ENCODE assay signal across 8 cellular contexts in the genomic region with DNA sequence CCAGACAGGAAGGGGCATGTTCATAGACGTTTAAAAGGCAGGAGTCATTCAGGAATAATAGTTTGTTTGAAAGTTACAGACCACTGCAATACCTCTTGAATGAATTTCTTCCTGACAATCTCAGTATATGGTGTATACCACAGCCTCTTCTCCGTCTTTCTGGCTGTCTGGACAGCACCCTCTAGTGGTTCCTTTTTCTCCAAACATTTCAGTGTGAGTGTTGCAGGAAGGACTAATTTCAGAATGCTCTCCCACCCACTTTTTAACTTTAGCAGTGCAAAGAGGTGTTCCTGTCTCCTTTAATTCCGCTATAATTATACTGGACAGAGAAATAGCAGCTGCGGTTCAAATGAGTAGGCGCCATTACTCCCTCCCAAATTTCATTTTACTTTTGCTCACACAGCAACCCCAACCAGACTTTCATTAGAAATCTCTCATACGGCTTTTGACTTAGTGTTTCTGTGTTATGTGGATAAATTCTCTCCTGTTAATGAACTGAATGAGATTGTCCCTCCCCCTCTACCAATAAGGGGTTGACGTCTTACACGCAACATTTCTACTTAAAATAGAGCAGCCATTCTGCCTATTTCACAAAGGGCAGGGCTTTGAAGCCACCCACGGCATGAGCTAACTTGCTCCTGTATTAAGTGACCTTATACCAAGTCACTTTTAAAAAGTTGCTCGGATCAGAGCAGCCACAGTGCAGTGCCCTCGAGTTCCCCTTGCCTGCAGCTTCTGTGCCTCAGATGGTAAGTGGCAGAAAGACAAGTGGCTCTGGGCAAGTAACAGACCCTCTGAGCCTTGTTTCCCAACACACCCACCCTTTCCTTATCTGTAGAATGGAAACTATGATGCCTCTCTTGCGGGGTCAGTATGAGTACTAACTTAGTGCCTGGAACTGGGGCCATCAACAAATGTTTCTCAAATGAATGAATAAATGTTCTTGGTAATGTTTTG.
DNase-seq lines count a peak whose midpoint lies in the region; ATAC-seq lines count a peak whose summit lies in the region.

No MANE protein-coding gene starts in this region.

- no peaks in the 10 kb centered on the region for H3K36me3 ChIP-seq in mesenchymal stem cell (ENCODE audit: control insufficient read depth in 1 of 2, insufficient read depth in 2 of 2, low read depth in 1 of 2, low read length in 2 of 2)

- no peak overlapping the region for H2AK5ac ChIP-seq in mesenchymal stem cell (ENCODE audit: low read length, severe bottlenecking)

- H4K91ac ChIP-seq in mesenchymal stem cell (ENCODE audit: low read length) = no peak overlapping the region

- H2AFZ ChIP-seq in mesenchymal stem cell (ENCODE audit: low read depth, low read length) = no peak overlapping the region

- no peak overlapping the region for H3K14ac ChIP-seq in mesenchymal stem cell (ENCODE audit: low read length in 2 of 2)

- H3K18ac ChIP-seq in mesenchymal stem cell (ENCODE audit: low read depth in 1 of 2, low read length in 2 of 2) = no peak overlapping the region

- peaks cover 0 to 36% of the 10 kb centered on the region in 2 experiments for H3K27me3 ChIP-seq in mesenchymal stem cell (ENCODE audit: control insufficient read depth in 1 of 2, insufficient read depth in 1 of 2, low read length in 2 of 2)

- no peak overlapping the region for H3K23ac ChIP-seq in mesenchymal stem cell (ENCODE audit: low read length in 2 of 2)

- H2BK120ac ChIP-seq in mesenchymal stem cell (ENCODE audit: low read depth, low read length) = no peak overlapping the region

- no peak overlapping the region for H3K4me2 ChIP-seq in mesenchymal stem cell (ENCODE audit: low read length, poor library complexity, severe bottlenecking)

- 52% methylated on average over 10 of the region's 12 CpGs for WGBS in mesenchymal stem cell

- no peak overlapping the region for H3K4ac ChIP-seq in mesenchymal stem cell (ENCODE audit: low read depth in 1 of 2, low read length in 2 of 2)

- H3K4me1 ChIP-seq in mesenchymal stem cell (ENCODE audit: control insufficient read depth, insufficient read depth, low read depth, low read length) = no peaks in the 10 kb centered on the region

- H3K9me3 ChIP-seq in mesenchymal stem cell (ENCODE audit: control insufficient read depth, low read length) = no peaks in the 10 kb centered on the region

- H2BK12ac ChIP-seq in mesenchymal stem cell (ENCODE audit: low read length in 2 of 2) = no peak overlapping the region

- no peak overlapping the region for H3K9ac ChIP-seq in mesenchymal stem cell (ENCODE audit: low read length)

- no peak overlapping the region for H4K8ac ChIP-seq in mesenchymal stem cell (ENCODE audit: low read length)

- no peaks in the 10 kb centered on the region for H3K79me1 ChIP-seq in mesenchymal stem cell (replicated peaks; ENCODE audit: low read length, poor library complexity, severe bottlenecking)

- no peak overlapping the region for H3K4me3 ChIP-seq in Jurkat, Clone E6-1 (ENCODE audit: low read length)
- H3K4me3 ChIP-seq in mesenchymal stem cell (ENCODE audit: insufficient read depth in 1 of 2, low read depth in 1 of 2, low read length in 2 of 2) = no peak overlapping the region

- ATAC-seq in GM19372 (IDR thresholded peaks at IDR 0.05; ENCODE audit: low read depth, unreplicated experiment) (peak; percentile 54), GM19452 (IDR thresholded peaks at IDR 0.05; ENCODE audit: unreplicated experiment) (no peak)

- no peak overlapping the region for H2BK15ac ChIP-seq in mesenchymal stem cell (ENCODE audit: low read depth, poor library complexity, severe bottlenecking)

- no peak overlapping the region for H2BK5ac ChIP-seq in mesenchymal stem cell (ENCODE audit: low read depth, low read length, poor library complexity, severe bottlenecking)

- H3K27ac ChIP-seq in mesenchymal stem cell (ENCODE audit: low read length, poor library complexity, severe bottlenecking) = no peak overlapping the region

- DNase-seq in DMS 273 treated with DMSO at 0.1 percent for 48 hours (lab: John Stamatoyannopoulos, UW) (peak; percentile 9), SHP77 treated with DMSO at 0.1 percent for 48 hours (lab: John Stamatoyannopoulos, UW) (peak; percentile 7), foreskin melanocyte (peak; percentile 31), renal cortical epithelial cell (ENCODE audit: low read depth) (peak; percentile 49), mesenchymal stem cell (no peak)
- DNase-seq in Jurkat, Clone E6-1 (ENCODE audit: low read depth, low spot score) = peak; percentile 50
